In the genomic region with DNA sequence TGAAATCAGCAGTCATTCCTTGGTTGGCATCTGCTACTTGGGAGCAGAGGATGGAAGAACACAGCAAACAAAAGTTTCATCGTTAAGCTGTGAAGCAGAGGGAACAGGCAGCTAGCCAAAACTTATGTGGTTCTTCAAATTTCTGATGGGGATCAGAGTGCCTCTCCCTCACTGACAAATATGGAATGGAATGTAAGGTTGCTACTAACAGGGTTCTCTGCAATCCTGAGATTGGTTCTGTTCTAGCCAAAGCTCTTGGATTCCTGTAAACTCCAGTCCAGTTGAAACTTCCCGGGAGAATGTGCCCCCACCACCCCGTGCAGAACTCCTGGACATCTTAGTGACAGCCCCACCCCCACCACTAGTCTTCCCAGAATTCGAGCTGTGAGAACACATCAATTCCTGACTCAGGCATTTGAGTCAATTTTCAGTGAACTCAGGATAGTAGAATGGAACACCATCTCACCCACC, we compare ENCODE assay signal across 8 cellular contexts. TPM values are rescaled to one million over a fixed set of nuclear protein-coding genes. Genes with fewer than 3 reads are reported as not detected.
A peak's percentile ranks its signal among the peaks of the same experiment; 100 is the strongest.
DNase-seq lines count a peak whose midpoint lies in the region; ATAC-seq and TF ChIP-seq lines count a peak whose summit lies in the region.

No MANE protein-coding gene starts in this region.

- 34% methylated on average over 4 of the region's 4 CpGs for WGBS in right cardiac atrium

- intact Hi-C loops in ascending aorta (cut with DNase I): loop anchor here (1.0 to 5.0 kb wide), 3 partner anchors 41 to 86 kb away; no protein-coding TSS in a partner anchor
- intact Hi-C loops in right cardiac atrium (cut with DNase I): no loop called here

- H3K36me3 ChIP-seq in ascending aorta: no peaks in the 10 kb centered on the region
- H3K36me3 ChIP-seq in skeletal muscle satellite cell (ENCODE audit: insufficient read depth, low read length): no peaks in the 10 kb centered on the region

- H3K4me2 ChIP-seq in skeletal muscle satellite cell (ENCODE audit: low read length): peak overlapping the region; percentile 70

- H3K4me3 ChIP-seq in ascending aorta: no peak overlapping the region
- no peak overlapping the region for H3K4me3 ChIP-seq in right cardiac atrium (ENCODE audit: low read length)
- H3K4me3 ChIP-seq in skeletal muscle satellite cell (ENCODE audit: low read length): peak overlapping the region; percentile 15

- no peak for TF ChIP-seq CTCF in ascending aorta (IDR thresholded peaks at IDR 0.05)

- H3K9me3 ChIP-seq in ascending aorta (no peaks in the 10 kb centered on the region), right cardiac atrium (ENCODE audit: control insufficient read depth, low read length) (no peaks in the 10 kb centered on the region), skeletal muscle satellite cell (replicated peaks; ENCODE audit: low read length) (no peaks in the 10 kb centered on the region)

- peak; percentile 94 for DNase-seq in GM04504 (ENCODE audit: low read depth)
- peak; percentile 12 to 93 for DNase-seq in ascending aorta (ENCODE audit: low spot score in 2 of 2)
- peak; percentile 67 to 77 (median 75) for DNase-seq in right cardiac atrium
- DNase-seq in putamen (ENCODE audit: low spot score): no peak
- DNase-seq in HUDEP-2 (lab: John Stamatoyannopoulos, UW; ENCODE audit: unreplicated experiment in 76 of 76): no peak

- H3K27me3 ChIP-seq in ascending aorta (no peaks in the 10 kb centered on the region), right cardiac atrium (ENCODE audit: control insufficient read depth, insufficient read depth) (no peaks in the 10 kb centered on the region), skeletal muscle satellite cell (ENCODE audit: control insufficient read depth, insufficient read depth, low read length) (no peaks in the 10 kb centered on the region)

- peak overlapping the region; percentile 88 for H3K9ac ChIP-seq in skeletal muscle satellite cell (ENCODE audit: low read depth, low read length)

- H3K4me1 ChIP-seq in ascending aorta (peaks cover 0 to 24% of the 10 kb centered on the region in 2 donors), right cardiac atrium (ENCODE audit: control insufficient read depth, insufficient read depth, low read length) (peaks cover 4% of the 10 kb centered on the region), skeletal muscle satellite cell (ENCODE audit: control insufficient read depth, insufficient read depth, low read length) (peaks cover 41% of the 10 kb centered on the region)

- ATAC-seq in right cardiac atrium: peak; percentile 89 to 91
- no peak for ATAC-seq in HG03280 (IDR thresholded peaks at IDR 0.05; ENCODE audit: unreplicated experiment)
- no peak for ATAC-seq in HG02623 (IDR thresholded peaks at IDR 0.05; ENCODE audit: unreplicated experiment)

- H3K27ac ChIP-seq in ascending aorta (peak overlapping the region; percentile 72 to 83), right cardiac atrium (ENCODE audit: low read length) (peak overlapping the region; percentile 0)

RNA-seq across cellular contexts. Expression of a gene that starts 55.9 kb away (rescaled TPM):
- total RNA-seq in ascending aorta (58.6 TPM), right cardiac atrium (10 to 100 TPM; 10.7 to 22.8 (median 19.0) TPM)
- 9.5 TPM for polyA plus RNA-seq in right cardiac atrium
- 31.7 and 36.0 TPM in 2 replicates for total RNA-seq in skeletal muscle satellite cell (2012; rRNA removed)

Comparison
In these comparisons a context has a peak if more than half of its experiments do, and no peak if none do; other contexts are left out.
1. DNase-seq: peak in GM04504 (single experiment), ascending aorta (2 of 2) and right cardiac atrium (3 of 3); none in putamen (single experiment) and HUDEP-2 (0 of 76).
2. ATAC-seq: peak in right cardiac atrium (2 of 2); none in HG03280 (single experiment) and HG02623 (single experiment).